ENCODE assay signal across 13 cellular contexts in the genomic region with DNA sequence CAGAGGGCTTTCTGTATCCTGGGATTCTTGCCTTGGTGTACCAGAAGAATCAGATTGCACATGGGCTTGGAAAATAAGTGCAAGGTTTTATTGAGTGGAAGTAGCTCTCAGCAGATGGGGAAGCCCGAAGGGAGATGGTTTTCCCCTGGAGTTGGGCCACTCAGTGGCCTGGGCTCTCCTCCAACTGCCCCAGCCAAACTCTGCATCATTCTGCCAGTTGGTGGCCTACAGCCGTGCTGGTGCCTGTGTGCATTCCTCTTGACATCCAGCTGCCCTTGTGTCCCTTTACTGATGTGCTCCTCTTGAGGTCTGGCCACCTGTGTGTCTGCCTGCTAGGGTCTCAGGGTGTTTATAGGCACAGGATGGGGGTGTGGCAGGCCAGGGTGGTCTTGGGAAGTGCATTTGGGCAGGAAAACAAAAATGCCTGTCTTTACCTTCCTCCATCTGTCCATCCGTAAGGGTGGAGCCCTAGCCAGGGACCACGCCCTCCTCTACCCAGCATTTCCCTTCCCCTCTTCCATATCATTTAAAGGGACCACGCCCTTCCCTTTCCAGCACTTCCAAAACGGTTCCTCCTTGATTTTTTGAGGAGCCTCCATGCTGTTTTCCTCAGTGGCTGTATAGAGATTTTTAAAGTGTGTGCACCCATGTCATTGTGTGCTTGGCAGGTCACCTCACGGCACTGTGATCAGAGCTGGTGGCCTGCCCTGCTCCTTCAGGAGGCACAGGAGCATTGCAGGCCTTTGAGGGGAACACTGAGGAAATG. TPM values are rescaled to one million over a fixed set of nuclear protein-coding genes. Genes with fewer than 3 reads are reported as not detected.
DNase-seq lines count a peak whose midpoint lies in the region; FAIRE-seq and TF ChIP-seq lines count a peak whose summit lies in the region.
"Had no signal": no experiment of that assay in that cellular context is flagged by ENCODE, and none has a peak within 500 bp of the region (broad histone marks: within the 10 kb centered on the region; RNA-seq: fewer than 3 reads in every experiment).

No MANE protein-coding gene starts in this region.

- TF ChIP-seq EP300 in transverse colon (IDR thresholded peaks at IDR 0.05; ENCODE audit: low read depth), result no peak

- H3K4me1 Mint-ChIP-seq in MCF 10A (ENCODE audit: insufficient read depth, unreplicated experiment), result peaks cover 28% of the 10 kb centered on the region
- H3K4me1 Mint-ChIP-seq in H9, result peaks cover 0 to 7% of the 10 kb centered on the region in 2 experiments; a peak in 1 of 4 replicates
- H3K4me1 Mint-ChIP-seq: endodermal cell had no signal

- H2BK12ac ChIP-seq in H9 (ENCODE audit: insufficient read length, low read depth, low read length), result no peak overlapping the region

- FAIRE-seq in kidney (lab: Jason Lieb, UNC), result no peak

- no peak overlapping the region for H3K4me3 ChIP-seq in mammary epithelial cell (replicated peaks in 1 of 3; ENCODE audit: insufficient read depth in 1 of 3, low read depth in 2 of 3, low read length in 3 of 3)
- no peak overlapping the region for H3K4me3 ChIP-seq in kidney (ENCODE audit: low read length in 2 of 2)
- H3K4me3 ChIP-seq in transverse colon, result no peak overlapping the region

- no peak overlapping the region for H2BK20ac ChIP-seq in H9 (ENCODE audit: low read depth, low read length, poor library complexity, severe bottlenecking)

- H4K91ac ChIP-seq in H9 (ENCODE audit: insufficient read length, low read depth, low read length), result no peak overlapping the region

- H4K5ac ChIP-seq in H9 (ENCODE audit: insufficient read length, low read depth, low read length), result no peak overlapping the region

- no peak overlapping the region for H3K4ac ChIP-seq in H9 (ENCODE audit: low read depth, low read length)

- no peak overlapping the region for H2BK5ac ChIP-seq in H9 (ENCODE audit: insufficient read length, low read length)

- H3K23ac ChIP-seq in H9 (ENCODE audit: insufficient read length, low read depth, low read length), result no peak overlapping the region

- H3K36me3 Mint-ChIP-seq in MCF 10A (ENCODE audit: insufficient read depth, unreplicated experiment), result peaks cover 62% of the 10 kb centered on the region
- H3K36me3 Mint-ChIP-seq in H9 (ENCODE audit: insufficient read depth in 1 of 3, low read depth in 3 of 3), result peaks cover 13 to 35% (median 24%) of the 10 kb centered on the region in 3 experiments

- no peak overlapping the region for H3T11ph ChIP-seq in H9 (ENCODE audit: low read length)

- POLR2A ChIA-PET in MCF 10A (lab: Yijun Ruan, JAX), result interaction anchor here (1.0 to 1.2 kb wide), 3 partner anchors 24 to 192 kb away, joined by 3 to 6 read pairs (median 3); no protein-coding TSS in a partner anchor

- H2BK15ac ChIP-seq in H9 (ENCODE audit: low read depth, low read length), result no peak overlapping the region

- H3K36me3 ChIP-seq in mammary epithelial cell (ENCODE audit: insufficient read depth, low read length) (no peaks in the 10 kb centered on the region), kidney (ENCODE audit: control insufficient read depth in 1 of 2, insufficient read depth in 2 of 2, low read length in 2 of 2) (peaks cover 5 to 11% of the 10 kb centered on the region in 2 donors), transverse colon (no peaks in the 10 kb centered on the region)

- CTCF ChIA-PET in MCF 10A (lab: Yijun Ruan, JAX), result interaction anchor here (0.6 to 1.3 kb wide), 4 partner anchors 8 to 844 kb away, joined by 3 to 4 read pairs (median 3); a partner anchor contains a TSS
- CTCF ChIA-PET in mammary epithelial cell (lab: Charles Lee; ENCODE audit: low non-redundant PET), result no interaction called here

- no peak overlapping the region for H3K4me3 Mint-ChIP-seq in MCF 10A (ENCODE audit: unreplicated experiment)
- no peak overlapping the region for H3K4me3 Mint-ChIP-seq in H9
- H3K4me3 Mint-ChIP-seq: activated naive CD8-positive, alpha-beta T cell; endodermal cell had no signal

- no peaks in the 10 kb centered on the region for H3K9me3 Mint-ChIP-seq in MCF 10A (ENCODE audit: unreplicated experiment)
- no peaks in the 10 kb centered on the region for H3K9me3 Mint-ChIP-seq in H9
- H3K9me3 Mint-ChIP-seq: endodermal cell had no signal

- H2AK5ac ChIP-seq in H9 (ENCODE audit: insufficient read length, low read length), result no peak overlapping the region

- H3K27ac Mint-ChIP-seq in MCF 10A (ENCODE audit: low read depth, unreplicated experiment) (peak overlapping the region; percentile 23), H9 (peak overlapping the region in 1 of 3 experiments; percentile 20; a peak in 3 of 7 replicates)
- H3K27ac Mint-ChIP-seq: activated naive CD8-positive, alpha-beta T cell; endodermal cell had no signal

- H3K56ac ChIP-seq in H9 (ENCODE audit: insufficient read length, low read depth, low read length), result no peak overlapping the region

- H3K9ac ChIP-seq in mammary epithelial cell (ENCODE audit: insufficient read depth, low read length) (no peak overlapping the region), kidney (ENCODE audit: low read length in 2 of 2) (no peak overlapping the region), H9 (ENCODE audit: extremely low read depth, insufficient read length, low read length) (no peak overlapping the region)

- no peak overlapping the region for H3K18ac ChIP-seq in H9 (ENCODE audit: insufficient read length, low read depth, low read length)

- TF ChIP-seq CTCF in MCF 10A (IDR thresholded peaks at IDR 0.05; ENCODE audit: unreplicated experiment) (no peak), mammary epithelial cell (conservative IDR thresholded peaks at IDR 0.05 in 1 of 2, IDR thresholded peaks at IDR 0.05 in 1 of 2; ENCODE audit: extremely low read depth in 1 of 2, insufficient read depth in 1 of 2, low read depth in 1 of 2, low read length in 2 of 2) (no peak), kidney (IDR thresholded peaks at IDR 0.05; ENCODE audit: borderline replicate concordance, extremely low read depth, insufficient read depth) (no peak), transverse colon (IDR thresholded peaks at IDR 0.05) (no peak), H9 (conservative IDR thresholded peaks at IDR 0.05) (no peak)

- TF ChIP-seq POLR2A in transverse colon (IDR thresholded peaks at IDR 0.05), result no peak

- H3K27me3 ChIP-seq in mammary epithelial cell (ENCODE audit: insufficient read depth, low read length) (no peaks in the 10 kb centered on the region), transverse colon (no peaks in the 10 kb centered on the region), H9 (ENCODE audit: insufficient read depth, low read length) (no peaks in the 10 kb centered on the region)

- H4K20me1 ChIP-seq in mammary epithelial cell (ENCODE audit: insufficient read depth, low read length) (no peaks in the 10 kb centered on the region), H9 (ENCODE audit: control insufficient read depth, insufficient read depth, insufficient read length) (no peaks in the 10 kb centered on the region)

- H3K9me3 ChIP-seq in mammary epithelial cell (replicated peaks; ENCODE audit: insufficient read depth, low read length) (no peaks in the 10 kb centered on the region), kidney (ENCODE audit: control insufficient read depth in 1 of 2, low read length in 2 of 2) (no peaks in the 10 kb centered on the region), transverse colon (no peaks in the 10 kb centered on the region), H9 (ENCODE audit: control insufficient read depth, low read depth, low read length) (no peaks in the 10 kb centered on the region)

- intact Hi-C loops in MCF 10A (cut with micrococcal nuclease), result no loop called here
- intact Hi-C loops in mammary epithelial cell (cut with micrococcal nuclease), result no loop called here
- intact Hi-C loops in kidney (cut with DNase I), result no loop called here
- intact Hi-C loops in transverse colon (cut with DNase I; ENCODE audit: low total_unique reads), result no loop called here

- peaks cover 8% of the 10 kb centered on the region for H3K4me1 ChIP-seq in mammary epithelial cell (ENCODE audit: insufficient read depth, low read length)
- H3K4me1 ChIP-seq in kidney (ENCODE audit: control insufficient read depth in 1 of 2, insufficient read depth in 1 of 2, low read depth in 1 of 2, low read length in 2 of 2), result no peaks in the 10 kb centered on the region
- H3K4me1 ChIP-seq in transverse colon, result peaks cover 16 to 45% (median 20%) of the 10 kb centered on the region in 4 donors
- H3K4me1 ChIP-seq in H9 (ENCODE audit: insufficient read depth, low read length), result no peaks in the 10 kb centered on the region

- no peak overlapping the region for H2BK120ac ChIP-seq in H9 (ENCODE audit: low read depth, low read length, poor library complexity, severe bottlenecking)

- in situ Hi-C loops in mammary epithelial cell (cut with MboI; ENCODE audit: low sequenced_read_pairs in 2 of 2) (loop anchor here in 1 of 2 donors (25.0 kb wide), 1 partner anchor 267 kb away; no protein-coding TSS in a partner anchor), transverse colon (cut with MboI; ENCODE audit: low pct_ligation_motif_present in 1 of 4, low pct_unique_long_range_greater_than_20kb in 1 of 4, low sequenced_read_pairs in 3 of 4) (loop anchor here in 1 of 4 donors (25.0 kb wide), 1 partner anchor 183 kb away; a partner anchor contains a TSS)

- H3K14ac ChIP-seq in H9 (ENCODE audit: insufficient read depth, low read length), result no peak overlapping the region

- WGBS in mammary epithelial cell (ENCODE audit: low coverage, missing lambda C conversion rate), result 64% methylated on average over 6 of the region's 7 CpGs
- 52 to 60% methylated on average over 2 to 7 of the region's 7 CpGs for WGBS in transverse colon (ENCODE audit: low coverage in 1 of 2), 2 donors
- no CpG with 5 or more reads among the region's 7 CpGs for WGBS in H9 (ENCODE audit: extremely low coverage, insufficient read length, low lambda C conversion rate)

- no peak overlapping the region for H3K4me2 ChIP-seq in mammary epithelial cell (ENCODE audit: insufficient read depth, low read depth, low read length)
- no peak overlapping the region for H3K4me2 ChIP-seq in H9 (ENCODE audit: insufficient read depth, insufficient read length, low read length)

- peaks cover 4% of the 10 kb centered on the region for H3K79me1 ChIP-seq in H9 (ENCODE audit: insufficient read depth, low read depth, low read length, poor library complexity, severe bottlenecking)

- BruUV-seq in MCF 10A (replicated peaks; lab: Mats Ljungman, UMichigan) (no TSS peak), mammary epithelial cell (replicated peaks; lab: Mats Ljungman, UMichigan) (no TSS peak)

- no peak overlapping the region for H2AFZ ChIP-seq in mammary epithelial cell (ENCODE audit: low read depth, low read length)
- no peak overlapping the region for H2AFZ ChIP-seq in H9 (ENCODE audit: low read length)

- no peaks in the 10 kb centered on the region for H3K23me2 ChIP-seq in H9 (ENCODE audit: insufficient read length, low read depth, low read length, poor library complexity, severe bottlenecking)

- H3K79me2 ChIP-seq in mammary epithelial cell (ENCODE audit: insufficient read depth, low read length) (peaks cover 57% of the 10 kb centered on the region), H9 (ENCODE audit: insufficient read depth, low read length) (peaks cover 2% of the 10 kb centered on the region; the same call in 1 of the 2 replicates)

- H3K27ac ChIP-seq in mammary epithelial cell (ENCODE audit: insufficient read depth, low read depth, low read length), result no peak overlapping the region
- no peak overlapping the region for H3K27ac ChIP-seq in caudate nucleus (ENCODE audit: low read depth, low read length)
- H3K27ac ChIP-seq in kidney (ENCODE audit: low read depth in 2 of 2, low read length in 2 of 2), result no peak overlapping the region
- H3K27ac ChIP-seq in transverse colon, result peak overlapping the region; percentile 27 to 78 (median 47)
- no peak overlapping the region for H3K27ac ChIP-seq in H9 (ENCODE audit: insufficient read length, low read depth, low read length)

- H3K27me3 Mint-ChIP-seq in MCF 10A (ENCODE audit: insufficient read depth, unreplicated experiment), result no peaks in the 10 kb centered on the region
- no peaks in the 10 kb centered on the region for H3K27me3 Mint-ChIP-seq in H9 (ENCODE audit: low read depth)
- H3K27me3 Mint-ChIP-seq: activated naive CD8-positive, alpha-beta T cell had no signal

- no peak overlapping the region for H4K8ac ChIP-seq in H9 (replicated peaks; ENCODE audit: insufficient read length, low read depth, low read length)

- dilution Hi-C loops in mammary epithelial cell (cut with HindIII; ENCODE audit: low sequenced_read_pairs), result loop anchor here (10.0 to 25.0 kb wide), 2 partner anchors 183 to 279 kb away; a partner anchor contains a TSS

- DNase-seq in MCF 10A (ENCODE audit: unreplicated experiment) (peak; percentile 48), mammary epithelial cell (no peak), caudate nucleus (lab: John Stamatoyannopoulos, UW) (peak in 38 of 61 donors; percentile 10 to 69 (median 38)), kidney (peak; percentile 48), transverse colon (peak; percentile 26), H9 (no peak), AML-193 (lab: John Stamatoyannopoulos, UW) (no peak)
- no peak for DNase-seq in activated CD8-positive, alpha-beta memory T cell treated with anti-CD3 and anti-CD28 coated beads for 24 hours
- DNase-seq: endodermal cell, Karpas-422, NCI-H2227 treated with DMSO at 0.1 percent for 48 hours, SW 1271 had no signal

RNA-seq across cellular contexts. Expression of a gene that starts 18.9 kb away (rescaled TPM):
- 38.0 and 44.0 TPM in 2 replicates for total RNA-seq in MCF 10A (2022)
- total RNA-seq in mammary epithelial cell, result 10 to 100 TPM; 24.9 to 41.7 TPM
- 32.8 TPM for polyA plus RNA-seq in mammary epithelial cell
- polyA minus RNA-seq in mammary epithelial cell, result 35.3 TPM
- 32.4 TPM for total RNA-seq in kidney
- 31.6 TPM for polyA plus RNA-seq in kidney (ENCODE audit: insufficient read depth, low read depth, low replicate concordance)
- total RNA-seq in transverse colon, result 10 to 100 TPM; 24.1 to 49.0 (median 38.4) TPM
- total RNA-seq in H9 (2021), result 44.1 TPM in 2 replicates

RNA-seq across cellular contexts. Expression of a gene that starts 19.1 kb away (rescaled TPM):
- total RNA-seq in MCF 10A (2022) (34.0 and 43.2 TPM in 2 replicates), mammary epithelial cell (10 to 100 TPM; 20.9 to 24.7 TPM), kidney (15.9 TPM), transverse colon (10 to 100 TPM in 3 of 4 donors, 1 to 10 TPM in 1; 6.8 to 52.7 (median 19.8) TPM), H9 (2021) (24.4 and 26.0 TPM in 2 replicates)
- polyA plus RNA-seq in mammary epithelial cell (21.1 TPM), kidney (ENCODE audit: insufficient read depth, low read depth, low replicate concordance) (12.6 TPM)
- polyA minus RNA-seq in mammary epithelial cell, result 26.3 TPM

Comparison
In these comparisons a context has a peak if more than half of its experiments do, and no peak if none do; other contexts are left out.
1. DNase-seq: peak in MCF 10A (single experiment), caudate nucleus (38 of 61), kidney (single experiment) and transverse colon (single experiment); none in mammary epithelial cell (single experiment), H9 (single experiment), AML-193 (0 of 2) and activated CD8-positive, alpha-beta memory T cell treated with anti-CD3 and anti-CD28 coated beads for 24 hours (single experiment).
2. H3K27ac ChIP-seq: peak in transverse colon (4 of 4); none in mammary epithelial cell (single experiment), caudate nucleus (single experiment), kidney (0 of 2) and H9 (single experiment).